In the genomic region with DNA sequence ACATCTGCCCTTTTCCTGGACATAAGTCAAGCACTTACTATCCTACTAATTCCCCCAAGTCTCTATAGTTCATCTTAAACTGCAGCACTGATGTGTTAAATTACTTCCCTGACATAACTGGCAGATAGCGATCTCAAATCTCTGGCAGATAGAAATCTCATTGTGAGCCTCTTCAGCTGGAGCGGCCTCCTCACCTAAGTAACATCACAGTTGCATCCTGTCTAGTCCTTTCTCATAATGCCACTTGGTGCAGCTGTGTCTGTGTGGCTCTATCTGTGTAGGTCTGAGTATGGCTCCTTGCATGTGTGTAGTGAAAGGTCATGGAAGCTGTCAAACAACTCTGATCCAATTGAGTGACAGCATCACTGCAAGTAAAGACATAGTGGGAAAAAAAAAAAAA, we compare ENCODE assay signal across 12 cellular contexts.
"Had no signal": no experiment of that assay in that cellular context is flagged by ENCODE, and none has a peak within 500 bp of the region (broad histone marks: within the 10 kb centered on the region; RNA-seq: fewer than 3 reads in every experiment).

No MANE protein-coding gene starts in this region.

- H3K4me3 ChIP-seq: colonic mucosa, heart right ventricle, thyroid gland, uterus had no signal

- H3K27ac ChIP-seq: colonic mucosa, heart right ventricle, parathyroid adenoma, thyroid gland, uterus had no signal

- H3K4me1 ChIP-seq: colonic mucosa, thyroid gland, uterus had no signal

- H2AFZ ChIP-seq: parathyroid adenoma had no signal

- H3K36me3 ChIP-seq: colonic mucosa, heart right ventricle, thyroid gland, uterus had no signal

- DNase-seq: activated CD4-positive, alpha-beta T cell treated with anti-CD3 and anti-CD28 coated beads, Interleukin-2, amount 50 U/mL, for 4 hours; activated CD4-positive, CD25-positive, alpha-beta regulatory T cell treated with anti-CD3 and anti-CD28 coated beads, Interleukin-2, amount 50 U/mL, for 72 hours; activated T-cell treated with anti-CD3 and anti-CD28 coated beads, Interleukin-2, amount 50 U/mL, for 1 hour; caudate nucleus; colonic mucosa; heart right ventricle; thyroid gland; uterus had no signal

- FAIRE-seq: endothelial cell of umbilical vein, frontal cortex had no signal

- H3K79me2 ChIP-seq: parathyroid adenoma had no signal

- H3K9me3 ChIP-seq: colonic mucosa, heart right ventricle, thyroid gland, uterus had no signal

- H3K4me1 Mint-ChIP-seq: activated naive CD4-positive, alpha-beta T cell treated with anti-CD3 and anti-CD28 coated beads, Interleukin-2, amount 50 U/mL, for 24 hours had no signal

- H3K9me3 Mint-ChIP-seq: activated naive CD4-positive, alpha-beta T cell treated with anti-CD3 and anti-CD28 coated beads, Interleukin-2, amount 50 U/mL, for 24 hours had no signal

- H3K27ac Mint-ChIP-seq: activated naive CD4-positive, alpha-beta T cell treated with anti-CD3 and anti-CD28 coated beads, Interleukin-2, amount 50 U/mL, for 24 hours had no signal

- ATAC-seq: heart right ventricle had no signal

- H3K9ac ChIP-seq: parathyroid adenoma had no signal

- H3K4me3 Mint-ChIP-seq: activated naive CD4-positive, alpha-beta T cell treated with anti-CD3 and anti-CD28 coated beads, Interleukin-2, amount 50 U/mL, for 24 hours had no signal

- H3K27me3 ChIP-seq: colonic mucosa, heart right ventricle, thyroid gland, uterus had no signal

- H3K36me3 Mint-ChIP-seq: activated naive CD4-positive, alpha-beta T cell treated with anti-CD3 and anti-CD28 coated beads, Interleukin-2, amount 50 U/mL, for 24 hours had no signal
